In the genomic region with DNA sequence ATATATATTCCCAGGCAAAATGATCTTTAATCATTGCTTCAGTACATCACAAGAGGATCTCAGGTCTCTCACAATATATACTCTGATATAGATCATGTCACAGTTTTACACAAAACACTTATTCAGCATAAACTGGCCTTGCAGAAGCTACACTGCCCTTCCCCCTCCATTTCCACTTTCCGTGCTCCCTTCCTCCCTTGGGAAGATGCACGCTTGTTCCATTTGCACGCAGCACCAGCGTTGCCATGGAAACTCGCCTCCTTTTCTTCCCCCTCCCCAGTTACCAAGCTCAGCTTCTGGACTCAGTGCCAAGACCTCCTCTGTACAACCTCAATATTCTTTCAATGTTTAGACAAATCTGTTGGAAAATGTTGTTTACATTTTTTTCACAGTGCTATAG, we compare ENCODE assay signal across 13 cellular contexts.
DNase-seq lines count a peak whose midpoint lies in the region; ATAC-seq and TF ChIP-seq lines count a peak whose summit lies in the region.
"Had no signal": no experiment of that assay in that cellular context is flagged by ENCODE, and none has a peak within 500 bp of the region (broad histone marks: within the 10 kb centered on the region; RNA-seq: fewer than 3 reads in every experiment).

No MANE protein-coding gene starts in this region.

- POLR2A ChIA-PET in HEK293T (lab: Yijun Ruan, JAX), result no interaction called here

- DNase-seq in HEK293T (ENCODE audit: extremely low spot score) (peak; percentile 27), NCI-H748 treated with DMSO at 0.1 percent for 48 hours (lab: John Stamatoyannopoulos, UW) (peak; percentile 82), fibroblast of lung (ENCODE audit: low read depth in 2 of 2) (peak; percentile 69 to 89), ovary (peak; percentile 19 to 48 (median 37)), suprapubic skin (ENCODE audit: low spot score in 2 of 2) (no peak)
- DNase-seq: activated effector memory CD4-positive, alpha-beta T cell treated with Interleukin-2 at 50 U/mL for 16 hours; DMS53; erythroblast; NCI-H226; stimulated activated naive CD8-positive, alpha-beta T cell treated with anti-CD3 and anti-CD28 coated beads, Interleukin-15, amount 100 ng/mL, for 72 hours had no signal

- H3K4me3 ChIP-seq in fibroblast of lung (replicated peaks in 1 of 4; ENCODE audit: control extremely low read depth in 1 of 4, insufficient read depth in 1 of 4, low read depth in 3 of 4, low read length in 4 of 4), result peak overlapping the region in 1 of 4 experiments; percentile 43
- H3K4me3 ChIP-seq in ovary, result no peak overlapping the region
- H3K4me3 ChIP-seq in suprapubic skin, result no peak overlapping the region

- CTCF ChIA-PET in HEK293T (lab: Yijun Ruan, JAX), result no interaction called here

- TF ChIP-seq EP300 in ovary (IDR thresholded peaks at IDR 0.05), result no peak
- TF ChIP-seq EP300 in suprapubic skin (IDR thresholded peaks at IDR 0.05), result no peak

- no peaks in the 10 kb centered on the region for H3K79me2 ChIP-seq in fibroblast of lung (ENCODE audit: control insufficient read depth, insufficient read depth, low read length)

- H3K4me1 ChIP-seq in fibroblast of lung (ENCODE audit: control insufficient read depth, extremely low read depth, insufficient read depth, low read length) (no peaks in the 10 kb centered on the region), ovary (ENCODE audit: insufficient read depth) (peaks cover 5% of the 10 kb centered on the region), suprapubic skin (no peaks in the 10 kb centered on the region)

- H3K27ac ChIP-seq in fibroblast of lung (ENCODE audit: insufficient read depth, low read length) (no peak overlapping the region), ovary (no peak overlapping the region), suprapubic skin (no peak overlapping the region)

- no peak for TF ChIP-seq CTCF in fibroblast of lung (conservative IDR thresholded peaks at IDR 0.05 in 1 of 2, IDR thresholded peaks at IDR 0.05 in 1 of 2; ENCODE audit: low read depth in 1 of 2, low read length in 2 of 2)
- TF ChIP-seq CTCF in ovary (IDR thresholded peaks at IDR 0.05), result no peak
- no peak for TF ChIP-seq CTCF in suprapubic skin (IDR thresholded peaks at IDR 0.05)

- ATAC-seq in HG03175 (IDR thresholded peaks at IDR 0.05; ENCODE audit: unreplicated experiment) (no peak), GM19452 (IDR thresholded peaks at IDR 0.05; ENCODE audit: unreplicated experiment) (no peak), GM21447 (IDR thresholded peaks at IDR 0.05; ENCODE audit: unreplicated experiment) (no peak)
- ATAC-seq: stimulated activated naive CD8-positive, alpha-beta T cell treated with anti-CD3 and anti-CD28 coated beads, Interleukin-15, amount 100 ng/mL, for 72 hours had no signal

- H3K36me3 ChIP-seq in fibroblast of lung (ENCODE audit: control insufficient read depth, insufficient read depth, low read length) (no peaks in the 10 kb centered on the region), ovary (no peaks in the 10 kb centered on the region), suprapubic skin (no peaks in the 10 kb centered on the region)

- no peak for TF ChIP-seq POLR2A in ovary (IDR thresholded peaks at IDR 0.05)
- no peak for TF ChIP-seq POLR2A in suprapubic skin (IDR thresholded peaks at IDR 0.05)

- peak overlapping the region; percentile 36 for H2AFZ ChIP-seq in fibroblast of lung (ENCODE audit: low read length)

- H3K27me3 ChIP-seq in fibroblast of lung (ENCODE audit: control insufficient read depth, insufficient read depth, low read length) (no peaks in the 10 kb centered on the region), ovary (no peaks in the 10 kb centered on the region), suprapubic skin (no peaks in the 10 kb centered on the region)

- 15 to 20% (median 17%) methylated on average over 5 of the region's 5 CpGs for WGBS in ovary, 3 donors
- WGBS in suprapubic skin, result 46% methylated on average over 5 of the region's 5 CpGs

- no peaks in the 10 kb centered on the region for H3K9me3 ChIP-seq in fibroblast of lung (ENCODE audit: control insufficient read depth, insufficient read depth, low read depth, low read length)
- H3K9me3 ChIP-seq in ovary, result no peaks in the 10 kb centered on the region
- no peaks in the 10 kb centered on the region for H3K9me3 ChIP-seq in suprapubic skin

- H3K4me2 ChIP-seq in fibroblast of lung (ENCODE audit: extremely low read depth, insufficient read depth, low read length), result peak overlapping the region; percentile 55

- no peak overlapping the region for H3K9ac ChIP-seq in fibroblast of lung (ENCODE audit: insufficient read depth, low read length)

- intact Hi-C loops in ovary (cut with DNase I), result no loop called here

- no peaks in the 10 kb centered on the region for H4K20me1 ChIP-seq in fibroblast of lung (ENCODE audit: control insufficient read depth, extremely low read depth, insufficient read depth, low read length)

TF ChIP-seq in HEK293T, 16 proteins besides CTCF, POLR2A, EP300 and RAD21:
- TF ChIP-seq SP1 (IDR thresholded peaks at IDR 0.05) (no peak), ARNT (IDR thresholded peaks at IDR 0.05) (no peak), FOXM1 (IDR thresholded peaks at IDR 0.05; ENCODE audit: borderline replicate concordance) (no peak), LEF1 (IDR thresholded peaks at IDR 0.05; ENCODE audit: borderline replicate concordance) (no peak), FOXA1 (IDR thresholded peaks at IDR 0.05) (no peak), TARDBP (IDR thresholded peaks at IDR 0.05) (no peak), L3MBTL2 (conservative IDR thresholded peaks at IDR 0.05) (no peak), CTBP1 (IDR thresholded peaks at IDR 0.05; ENCODE audit: borderline replicate concordance) (no peak), NFRKB (IDR thresholded peaks at IDR 0.05) (no peak), ZNF384 (IDR thresholded peaks at IDR 0.05) (no peak)

Comparison
In these comparisons a context has a peak if more than half of its experiments do, and no peak if none do; other contexts are left out.
1. DNase-seq: peak in HEK293T (single experiment), NCI-H748 treated with DMSO at 0.1 percent for 48 hours (single experiment), fibroblast of lung (2 of 2) and ovary (5 of 5); none in suprapubic skin (0 of 2).